ENCODE assay signal across 8 cellular contexts in genomic region chr21:44013380-44014088, GRCh38. TPM values are rescaled to one million over a fixed set of nuclear protein-coding genes. Genes with fewer than 3 reads are reported as not detected.
DNase-seq lines count a peak whose midpoint lies in the region; ATAC-seq and TF ChIP-seq lines count a peak whose summit lies in the region.

No MANE protein-coding gene starts in this region.

- no peaks in the 10 kb centered on the region for H3K36me3 Mint-ChIP-seq in neural progenitor cell

- H3K14ac ChIP-seq in IMR-90 (replicated peaks; ENCODE audit: low read depth, low read length) = peak overlapping the region; percentile 66; the same call in 1 of the 2 replicates

- intact Hi-C loops in IMR-90 (cut with micrococcal nuclease) = loop anchor here (5.0 kb wide), 1 partner anchor 39 kb away; no protein-coding TSS in a partner anchor

- no peak for TF ChIP-seq RAD21 in IMR-90 (IDR thresholded peaks at IDR 0.05; ENCODE audit: low read length)

- in situ Hi-C loops in IMR-90 (cut with MboI; ENCODE audit: low sequenced_read_pairs) = no loop called here

- H2BK5ac ChIP-seq in IMR-90 (ENCODE audit: low read depth, low read length, poor library complexity, severe bottlenecking) = no peak overlapping the region

- peaks cover 6% of the 10 kb centered on the region; the same call in 1 of the 2 replicates for H3K9me1 ChIP-seq in IMR-90 (ENCODE audit: insufficient read depth, low read length)

- no peak overlapping the region for H4K5ac ChIP-seq in IMR-90 (ENCODE audit: low read depth, low read length)

- ATAC-seq in IMR-90 (ENCODE audit: low read depth) = no peak
- no peak for ATAC-seq in GM18505 (IDR thresholded peaks at IDR 0.05; ENCODE audit: unreplicated experiment)

- peaks cover 7% of the 10 kb centered on the region; the same call in 1 of the 2 replicates for H3K4me1 ChIP-seq in IMR-90 (ENCODE audit: control insufficient read depth, insufficient read depth, low read length)
- peaks cover 23% of the 10 kb centered on the region for H3K4me1 ChIP-seq in neural progenitor cell

- TF ChIP-seq CTCF in IMR-90 (conservative IDR thresholded peaks at IDR 0.05; ENCODE audit: low read depth, low read length) = no peak
- TF ChIP-seq CTCF in neural progenitor cell (IDR thresholded peaks at IDR 0.05) = no peak

- H2AK9ac ChIP-seq in IMR-90 (replicated peaks; ENCODE audit: low read depth, low read length, poor library complexity) = no peak overlapping the region

- H3K9me3 ChIP-seq in IMR-90 (ENCODE audit: control insufficient read depth, insufficient read depth, low read length) = no peaks in the 10 kb centered on the region
- no peaks in the 10 kb centered on the region for H3K9me3 ChIP-seq in neural progenitor cell (ENCODE audit: low read depth)

- H2BK15ac ChIP-seq in IMR-90 (ENCODE audit: low read depth, low read length) = no peak overlapping the region

- H3K27me3 Mint-ChIP-seq in neural progenitor cell (ENCODE audit: insufficient read depth, low read depth) = peaks cover 4% of the 10 kb centered on the region

- peak overlapping the region; percentile 64 for H3K27ac Mint-ChIP-seq in neural progenitor cell

- H4K91ac ChIP-seq in IMR-90 (ENCODE audit: insufficient read depth, low read depth, low read length) = no peak overlapping the region

- H3K56ac ChIP-seq in IMR-90 (ENCODE audit: extremely low read depth, insufficient read depth, low read length) = no peak overlapping the region

- peak overlapping the region; percentile 18 for H3K23ac ChIP-seq in IMR-90 (ENCODE audit: low read depth, low read length)

- no peak overlapping the region for H3K18ac ChIP-seq in IMR-90 (ENCODE audit: low read depth, low read length)

- peak; percentile 78 for DNase-seq in CD1c-positive myeloid dendritic cell (ENCODE audit: extremely low spot score)
- peak; percentile 4 for DNase-seq in IMR-90
- peak; percentile 39 to 47 for DNase-seq in activated CD4-positive, alpha-beta T cell treated with anti-CD3 and anti-CD28 coated beads for 4 hours
- DNase-seq in epithelial cell of prostate (ENCODE audit: low read depth, low spot score) = no peak
- DNase-seq in neural progenitor cell (ENCODE audit: low spot score) = no peak
- DNase-seq in NK-92 treated with Interleukin-12 subunit alpha and Interleukin-12 subunit beta, amount 100 ng/mL, for 24 hours (lab: John Stamatoyannopoulos, UW) = no peak
- DNase-seq in middle frontal gyrus (ENCODE audit: extremely low spot score, low spot score) = no peak

- TSS peak; percentile 54 for BruUV-seq in IMR-90 (replicated peaks; lab: Mats Ljungman, UMichigan)

- no peak overlapping the region for H3K27ac ChIP-seq in IMR-90 (ENCODE audit: insufficient read depth, low read length)
- peak overlapping the region; percentile 80 for H3K27ac ChIP-seq in epithelial cell of prostate
- peak overlapping the region; percentile 92 for H3K27ac ChIP-seq in neural progenitor cell

- no peak overlapping the region for H2AFZ ChIP-seq in IMR-90 (replicated peaks; ENCODE audit: low read length, poor library complexity)
- peak overlapping the region; percentile 71 for H2AFZ ChIP-seq in neural progenitor cell (replicated peaks)

- peak overlapping the region; percentile 81 for H3K4me2 ChIP-seq in IMR-90 (ENCODE audit: low read depth, low read length)
- peak overlapping the region; percentile 99 for H3K4me2 ChIP-seq in neural progenitor cell

- H3K4me1 Mint-ChIP-seq in neural progenitor cell = peaks cover 27% of the 10 kb centered on the region

- H3K27me3 ChIP-seq in IMR-90 (ENCODE audit: control insufficient read depth, insufficient read depth, low read length) = no peaks in the 10 kb centered on the region
- no peaks in the 10 kb centered on the region for H3K27me3 ChIP-seq in neural progenitor cell

- no peaks in the 10 kb centered on the region for H3K9me3 Mint-ChIP-seq in neural progenitor cell

- H3K4me3 ChIP-seq in IMR-90 (ENCODE audit: insufficient read depth, low read depth, low read length) (peak overlapping the region; percentile 92), neural progenitor cell (peak overlapping the region; percentile 89)

- peaks cover 28% of the 10 kb centered on the region for H3F3A ChIP-seq in neural progenitor cell (ENCODE audit: low read depth)

- peaks cover 10 to 43% of the 10 kb centered on the region in 2 experiments for H3K79me1 ChIP-seq in IMR-90 (ENCODE audit: low read depth in 1 of 2, low read length in 2 of 2)

- no peak overlapping the region for H2BK20ac ChIP-seq in IMR-90 (ENCODE audit: low read depth, low read length)

- no peak for TF ChIP-seq POLR2A in IMR-90 (IDR thresholded peaks at IDR 0.05; ENCODE audit: low read depth, low read length)
- no peak for TF ChIP-seq POLR2A in GM18505 (IDR thresholded peaks at IDR 0.05; ENCODE audit: borderline replicate concordance, extremely low read depth, insufficient read depth, insufficient read length)

- H3K79me2 ChIP-seq in neural progenitor cell (ENCODE audit: low read depth) = peaks cover 65% of the 10 kb centered on the region

- CTCF ChIA-PET in IMR-90 (lab: Yijun Ruan, JAX) = interaction anchor here (0.7 to 0.8 kb wide), 2 partner anchors 13 to 27 kb away, joined by 3 to 5 read pairs; no protein-coding TSS in a partner anchor

- H2BK120ac ChIP-seq in IMR-90 (ENCODE audit: low read depth, low read length) = no peak overlapping the region

- peaks cover 45% of the 10 kb centered on the region for H4K20me1 ChIP-seq in IMR-90 (ENCODE audit: insufficient read depth, low read length)
- H4K20me1 ChIP-seq in neural progenitor cell (ENCODE audit: low read depth) = peaks cover 37% of the 10 kb centered on the region

- H3K36me3 ChIP-seq in IMR-90 (ENCODE audit: control insufficient read depth, insufficient read depth, low read length) (no peaks in the 10 kb centered on the region), neural progenitor cell (no peaks in the 10 kb centered on the region)

- peak overlapping the region; percentile 93 for H3K4me3 Mint-ChIP-seq in neural progenitor cell

- POLR2A ChIA-PET in IMR-90 (lab: Charles Lee; ENCODE audit: unreplicated experiment) = interaction anchor here (0.8 kb wide), 1 partner anchor 1971 kb away, joined by 9 read pairs; no protein-coding TSS in a partner anchor

- H4K8ac ChIP-seq in IMR-90 (ENCODE audit: low read depth in 2 of 2, low read length in 2 of 2) = no peak overlapping the region

- no peak overlapping the region for H3K4ac ChIP-seq in IMR-90 (ENCODE audit: low read depth, low read length)

- 88% methylated on average over 1 of the region's 8 CpGs; no CpG with 5 or more reads in 1 of the 2 experiments for WGBS in IMR-90 (ENCODE audit: extremely low coverage in 2 of 2, insufficient read length in 1 of 2), 2 experiments

- dilution Hi-C loops in IMR-90 (cut with HindIII; ENCODE audit: low sequenced_read_pairs, unreplicated experiment) = no loop called here

- H3K9ac ChIP-seq in IMR-90 (ENCODE audit: low read depth, low read length) (peak overlapping the region; percentile 66; the same call in 1 of the 2 replicates), neural progenitor cell (peak overlapping the region; percentile 95)

- no peak overlapping the region for H2AK5ac ChIP-seq in IMR-90 (ENCODE audit: low read depth, low read length)

TF ChIP-seq in IMR-90, 13 proteins besides CTCF, POLR2A, EP300 and RAD21:
- TF ChIP-seq MAZ (IDR thresholded peaks at IDR 0.05; ENCODE audit: borderline replicate concordance, low read depth, low read length) = no peak
- TF ChIP-seq MAFK (IDR thresholded peaks at IDR 0.05; ENCODE audit: low read depth, low read length) = no peak
- TF ChIP-seq CEBPB (IDR thresholded peaks at IDR 0.05; ENCODE audit: low read depth, low read length) = no peak
- no peak for TF ChIP-seq RFX5 (IDR thresholded peaks at IDR 0.05; ENCODE audit: low read depth, low read length)
- TF ChIP-seq FOS (IDR thresholded peaks at IDR 0.05; ENCODE audit: low read depth, low read length) = no peak
- no peak for TF ChIP-seq RCOR1 (IDR thresholded peaks at IDR 0.05; ENCODE audit: insufficient replicate concordance, low read length)
- TF ChIP-seq MXI1 (IDR thresholded peaks at IDR 0.05; ENCODE audit: borderline replicate concordance, low read depth, low read length) = no peak
- no peak for TF ChIP-seq NFE2L2 (IDR thresholded peaks at IDR 0.05; ENCODE audit: low read depth, low read length)
- TF ChIP-seq USF2 (IDR thresholded peaks at IDR 0.05; ENCODE audit: low read depth, low read length) = no peak

RNA-seq across cellular contexts. Expression of gene TRAPPC10, which starts 1.4 kb away (rescaled TPM):
- total RNA-seq in IMR-90 (2012; rRNA removed) (18.1 and 18.3 TPM in 2 replicates), neural progenitor cell (ENCODE audit: low replicate concordance) (19.8 and 23.2 TPM in 2 replicates)
- 17.8 and 18.3 TPM in 2 replicates for polyA plus RNA-seq in IMR-90 (2012; rRNA removed)
- polyA plus RNA-seq in IMR-90 (2012; cell fraction: cytosol; rRNA removed) = 7.7 and 8.1 TPM in 2 replicates
- 46.4 and 51.4 TPM in 2 replicates for polyA plus RNA-seq in IMR-90 (2012; cell fraction: nucleus; rRNA removed; ENCODE audit: low replicate concordance)

Comparison
In these comparisons a context has a peak if more than half of its experiments do, and no peak if none do; other contexts are left out.
1. DNase-seq: peak in CD1c-positive myeloid dendritic cell (single experiment), IMR-90 (single experiment) and activated CD4-positive, alpha-beta T cell treated with anti-CD3 and anti-CD28 coated beads for 4 hours (2 of 2); none in epithelial cell of prostate (single experiment), neural progenitor cell (single experiment), NK-92 treated with Interleukin-12 subunit alpha and Interleukin-12 subunit beta, amount 100 ng/mL, for 24 hours (single experiment) and middle frontal gyrus (single experiment).